ENCODE assay signal across 16 cellular contexts in genomic region chr4:30600246-30600645, GRCh38.
DNase-seq lines count a peak whose midpoint lies in the region; ATAC-seq and TF ChIP-seq lines count a peak whose summit lies in the region.
"Had no signal": no experiment of that assay in that cellular context is flagged by ENCODE, and none has a peak within 500 bp of the region (broad histone marks: within the 10 kb centered on the region; RNA-seq: fewer than 3 reads in every experiment).

No MANE protein-coding gene starts in this region.

- H3K23ac ChIP-seq in mesenchymal stem cell (ENCODE audit: low read length in 2 of 2), result no peak overlapping the region

- H2BK120ac ChIP-seq in mesenchymal stem cell (ENCODE audit: low read depth, low read length), result no peak overlapping the region

- no peak overlapping the region for H3K4me2 ChIP-seq in GM23248 (ENCODE audit: unreplicated experiment)
- no peak overlapping the region for H3K4me2 ChIP-seq in mesenchymal stem cell (ENCODE audit: low read length, poor library complexity, severe bottlenecking)

- no peaks in the 10 kb centered on the region for H3K9me3 Mint-ChIP-seq in endodermal cell
- no peaks in the 10 kb centered on the region for H3K9me3 Mint-ChIP-seq in activated CD4-positive, alpha-beta T cell treated with anti-CD3 and anti-CD28 coated beads, Interleukin-2, amount 10 ng/mL, durations not matched to agents 24 days and 14 days

- H3K4me3 Mint-ChIP-seq in endodermal cell, result no peak overlapping the region
- no peak overlapping the region for H3K4me3 Mint-ChIP-seq in activated CD4-positive, alpha-beta T cell treated with anti-CD3 and anti-CD28 coated beads, Interleukin-2, amount 10 ng/mL, durations not matched to agents 24 days and 14 days
- H3K4me3 Mint-ChIP-seq: activated T-cell treated with anti-CD3 and anti-CD28 coated beads, Interleukin-2, amount 50 U/mL, for 4 hours; IgD-negative memory B cell had no signal

- H4K91ac ChIP-seq in mesenchymal stem cell (ENCODE audit: low read length), result no peak overlapping the region

- no peaks in the 10 kb centered on the region for H3K79me1 ChIP-seq in mesenchymal stem cell (replicated peaks; ENCODE audit: low read length, poor library complexity, severe bottlenecking)

- WGBS in GM23248 (ENCODE audit: low coverage in 1 of 2, low lambda C conversion rate in 2 of 2, missing lambda C conversion rate in 2 of 2), 2 experiments, result 16 to 19% methylated on average over 3 of the region's 3 CpGs
- WGBS in endodermal cell (ENCODE audit: insufficient coverage in 1 of 2, insufficient read length in 1 of 2), 2 experiments, result 0 to 25% methylated on average over 1 to 3 of the region's 3 CpGs
- WGBS in mesenchymal stem cell, result 30% methylated on average over 2 of the region's 3 CpGs
- 29 to 31% methylated on average over 3 of the region's 3 CpGs for WGBS in heart right ventricle, 2 donors
- WGBS in transverse colon (ENCODE audit: low coverage in 1 of 2), 2 donors, result 57 to 68% methylated on average over 3 of the region's 3 CpGs

- H3K9ac ChIP-seq in GM23248, result no peak overlapping the region
- no peak overlapping the region for H3K9ac ChIP-seq in endodermal cell (ENCODE audit: extremely low read depth, low read length, poor library complexity, severe bottlenecking)
- peak overlapping the region; percentile 59 for H3K9ac ChIP-seq in mesenchymal stem cell (ENCODE audit: low read length)

- no peak overlapping the region for H3K18ac ChIP-seq in mesenchymal stem cell (ENCODE audit: low read depth in 1 of 2, low read length in 2 of 2)

- H2AFZ ChIP-seq in GM23248 (no peak overlapping the region), mesenchymal stem cell (ENCODE audit: low read depth, low read length) (no peak overlapping the region)

- H3K4me3 ChIP-seq in GM23248, result no peak overlapping the region
- H3K4me3 ChIP-seq in endodermal cell (ENCODE audit: low read length), result no peak overlapping the region
- peak overlapping the region in 1 of 2 experiments; percentile 48 for H3K4me3 ChIP-seq in mesenchymal stem cell (ENCODE audit: insufficient read depth in 1 of 2, low read depth in 1 of 2, low read length in 2 of 2)
- no peak overlapping the region for H3K4me3 ChIP-seq in heart right ventricle
- H3K4me3 ChIP-seq in transverse colon, result no peak overlapping the region
- H3K4me3 ChIP-seq: SJSA1, thoracic aorta had no signal

- H3K27me3 Mint-ChIP-seq in endodermal cell (ENCODE audit: insufficient read depth), result no peaks in the 10 kb centered on the region
- H3K27me3 Mint-ChIP-seq in activated CD4-positive, alpha-beta T cell treated with anti-CD3 and anti-CD28 coated beads, Interleukin-2, amount 10 ng/mL, durations not matched to agents 24 days and 14 days, result no peaks in the 10 kb centered on the region
- H3K27me3 Mint-ChIP-seq: IgD-negative memory B cell had no signal

- no peaks in the 10 kb centered on the region for H3F3A ChIP-seq in GM23248 (ENCODE audit: insufficient read depth)

- H3K4me1 ChIP-seq in GM23248 (ENCODE audit: insufficient read depth) (no peaks in the 10 kb centered on the region), endodermal cell (ENCODE audit: control insufficient read depth, insufficient read depth, low read length) (no peaks in the 10 kb centered on the region), mesenchymal stem cell (ENCODE audit: control insufficient read depth, insufficient read depth, low read depth, low read length) (no peaks in the 10 kb centered on the region), heart right ventricle (no peaks in the 10 kb centered on the region), transverse colon (no peaks in the 10 kb centered on the region)
- H3K4me1 ChIP-seq: SJSA1 had no signal

- no peaks in the 10 kb centered on the region for H3K36me3 Mint-ChIP-seq in endodermal cell (ENCODE audit: low read depth)
- no peaks in the 10 kb centered on the region for H3K36me3 Mint-ChIP-seq in activated CD4-positive, alpha-beta T cell treated with anti-CD3 and anti-CD28 coated beads, Interleukin-2, amount 10 ng/mL, durations not matched to agents 24 days and 14 days (ENCODE audit: low read depth)
- H3K36me3 Mint-ChIP-seq: IgD-negative memory B cell had no signal

- TF ChIP-seq CTCF in endodermal cell (conservative IDR thresholded peaks at IDR 0.05) (no peak), heart right ventricle (IDR thresholded peaks at IDR 0.05) (no peak), transverse colon (IDR thresholded peaks at IDR 0.05) (no peak)

- no peak for TF ChIP-seq EP300 in transverse colon (IDR thresholded peaks at IDR 0.05; ENCODE audit: low read depth)

- H4K8ac ChIP-seq in mesenchymal stem cell (ENCODE audit: low read length), result no peak overlapping the region

- no peak overlapping the region for H2BK15ac ChIP-seq in mesenchymal stem cell (ENCODE audit: low read depth, poor library complexity, severe bottlenecking)

- H3K4me1 Mint-ChIP-seq in endodermal cell, result peaks cover 34% of the 10 kb centered on the region
- H3K4me1 Mint-ChIP-seq in activated CD4-positive, alpha-beta T cell treated with anti-CD3 and anti-CD28 coated beads, Interleukin-2, amount 10 ng/mL, durations not matched to agents 24 days and 14 days, result no peaks in the 10 kb centered on the region

- H3K27me3 ChIP-seq in GM23248 (replicated peaks; ENCODE audit: insufficient read depth), result no peaks in the 10 kb centered on the region
- H3K27me3 ChIP-seq in endodermal cell (ENCODE audit: control insufficient read depth, insufficient read depth, low read length, poor library complexity, severe bottlenecking), result no peaks in the 10 kb centered on the region
- H3K27me3 ChIP-seq in mesenchymal stem cell (ENCODE audit: control insufficient read depth in 1 of 2, insufficient read depth in 1 of 2, low read length in 2 of 2), result no peaks in the 10 kb centered on the region
- no peaks in the 10 kb centered on the region for H3K27me3 ChIP-seq in heart right ventricle
- H3K27me3 ChIP-seq in transverse colon, result no peaks in the 10 kb centered on the region
- H3K27me3 ChIP-seq: SJSA1 had no signal

- H3K79me2 ChIP-seq in GM23248 (ENCODE audit: insufficient read depth), result no peaks in the 10 kb centered on the region

- no peak overlapping the region for H2BK5ac ChIP-seq in mesenchymal stem cell (ENCODE audit: low read depth, low read length, poor library complexity, severe bottlenecking)

- in situ Hi-C loops in GM23248 (cut with MboI) (no loop called here), transverse colon (cut with MboI; ENCODE audit: low pct_ligation_motif_present in 1 of 4, low pct_unique_long_range_greater_than_20kb in 1 of 4, low sequenced_read_pairs in 3 of 4) (no loop called here)

- DNase-seq in GM23248, result peak; percentile 9
- peak; percentile 2 for DNase-seq in NCI-H69 (lab: John Stamatoyannopoulos, UW)
- no peak for DNase-seq in endodermal cell
- DNase-seq in mesenchymal stem cell, result peak; percentile 83
- no peak for DNase-seq in hypothalamus (lab: John Stamatoyannopoulos, UW)
- DNase-seq in activated CD4-positive, alpha-beta T cell treated with anti-CD3 and anti-CD28 coated beads, Interleukin-2, amount 10 ng/mL, durations not matched to agents 24 days and 14 days, result no peak
- DNase-seq in heart right ventricle, result no peak
- DNase-seq in transverse colon, result no peak
- DNase-seq: activated CD4-positive, alpha-beta T cell treated with anti-CD3 and anti-CD28 coated beads, Interleukin-2, amount 50 U/mL, for 48 hours; activated T-cell treated with anti-CD3 and anti-CD28 coated beads, Interleukin-2, amount 50 U/mL, for 4 hours; NCI-H1092 treated with DMSO at 0.1 percent for 48 hours; NCI-H2171 treated with DMSO at 0.1 percent for 48 hours; stimulated activated CD4-positive, alpha-beta T cell treated with anti-CD3 and anti-CD28 coated beads, Interleukin-2, amount 100 ng/mL, for 24 hours had no signal

- H3K27ac ChIP-seq in GM23248, result no peak overlapping the region
- peak overlapping the region; percentile 61 for H3K27ac ChIP-seq in endodermal cell (ENCODE audit: low read depth, low read length)
- no peak overlapping the region for H3K27ac ChIP-seq in mesenchymal stem cell (ENCODE audit: low read length, poor library complexity, severe bottlenecking)
- no peak overlapping the region for H3K27ac ChIP-seq in heart right ventricle
- H3K27ac ChIP-seq in transverse colon, result no peak overlapping the region
- H3K27ac ChIP-seq: SJSA1, thoracic aorta had no signal

- no peak for TF ChIP-seq POLR2A in transverse colon (IDR thresholded peaks at IDR 0.05)

- no peak overlapping the region for H2BK12ac ChIP-seq in mesenchymal stem cell (ENCODE audit: low read length in 2 of 2)

- intact Hi-C loops in activated CD4-positive, alpha-beta T cell treated with anti-CD3 and anti-CD28 coated beads, Interleukin-2, amount 10 ng/mL, durations not matched to agents 24 days and 14 days (cut with micrococcal nuclease), result no loop called here
- intact Hi-C loops in heart right ventricle (cut with DNase I), result no loop called here
- intact Hi-C loops in transverse colon (cut with DNase I; ENCODE audit: low total_unique reads), result no loop called here

- no peak overlapping the region for H3K4ac ChIP-seq in mesenchymal stem cell (ENCODE audit: low read depth in 1 of 2, low read length in 2 of 2)

- no peak overlapping the region for H3K14ac ChIP-seq in mesenchymal stem cell (ENCODE audit: low read length in 2 of 2)

- H3K36me3 ChIP-seq in GM23248 (ENCODE audit: low read depth) (no peaks in the 10 kb centered on the region), endodermal cell (ENCODE audit: control insufficient read depth, insufficient read depth, low read length) (no peaks in the 10 kb centered on the region), mesenchymal stem cell (ENCODE audit: control insufficient read depth in 1 of 2, insufficient read depth in 2 of 2, low read depth in 1 of 2, low read length in 2 of 2) (no peaks in the 10 kb centered on the region), heart right ventricle (no peaks in the 10 kb centered on the region), transverse colon (no peaks in the 10 kb centered on the region)
- H3K36me3 ChIP-seq: SJSA1, thoracic aorta had no signal

- peak overlapping the region; percentile 84 for H3K27ac Mint-ChIP-seq in endodermal cell
- H3K27ac Mint-ChIP-seq in activated CD4-positive, alpha-beta T cell treated with anti-CD3 and anti-CD28 coated beads, Interleukin-2, amount 10 ng/mL, durations not matched to agents 24 days and 14 days, result no peak overlapping the region
- H3K27ac Mint-ChIP-seq: IgD-negative memory B cell had no signal

- H3K9me3 ChIP-seq in GM23248 (ENCODE audit: low read depth) (no peaks in the 10 kb centered on the region), endodermal cell (ENCODE audit: control insufficient read depth, low read length) (no peaks in the 10 kb centered on the region), mesenchymal stem cell (ENCODE audit: control insufficient read depth, low read length) (no peaks in the 10 kb centered on the region), heart right ventricle (peaks cover 0 to 10% (median 0%) of the 10 kb centered on the region in 11 donors), transverse colon (no peaks in the 10 kb centered on the region)
- H3K9me3 ChIP-seq: SJSA1, thoracic aorta had no signal

- H3K9me2 ChIP-seq in GM23248 (ENCODE audit: insufficient read depth), result 0 out of 2 replicates have a peak, but pooled peaks cover 4% of the 10 kb centered on the region

- no peak overlapping the region for H2AK5ac ChIP-seq in mesenchymal stem cell (ENCODE audit: low read length, severe bottlenecking)

- ATAC-seq in heart right ventricle, result no peak
- ATAC-seq: activated T-cell treated with anti-CD3 and anti-CD28 coated beads, Interleukin-2, amount 50 U/mL, for 4 hours had no signal

- H4K20me1 ChIP-seq in GM23248 (ENCODE audit: insufficient read depth), result no peaks in the 10 kb centered on the region

Comparison
In these comparisons a context has a peak if more than half of its experiments do, and no peak if none do; other contexts are left out.
1. DNase-seq: peak in GM23248 (single experiment), NCI-H69 (single experiment) and mesenchymal stem cell (single experiment); none in endodermal cell (single experiment), hypothalamus (0 of 51), activated CD4-positive, alpha-beta T cell treated with anti-CD3 and anti-CD28 coated beads, Interleukin-2, amount 10 ng/mL, durations not matched to agents 24 days and 14 days (single experiment), heart right ventricle (0 of 2) and transverse colon (single experiment).